ENCODE assay signal across 24 cellular contexts in genomic region chr13:113621986-113622550, GRCh38. TPM values are rescaled to one million over a fixed set of nuclear protein-coding genes. Genes with fewer than 3 reads are reported as not detected.
"Had no signal": no experiment of that assay in that cellular context is flagged by ENCODE, and none has a peak within 500 bp of the region (broad histone marks: within the 10 kb centered on the region; RNA-seq: fewer than 3 reads in every experiment).

No MANE protein-coding gene starts in this region.

RNA-seq across cellular contexts. Expression of gene ATP4B, which starts 35.9 kb away (rescaled TPM):
- total RNA-seq: activated CD4-positive, alpha-beta memory T cell treated with anti-CD3 and anti-CD28 coated beads for 36 hours; activated CD4-positive, alpha-beta T cell treated with anti-CD3 and anti-CD28 coated beads for 36 hours; activated CD4-positive, alpha-beta T cell treated with anti-CD3 and anti-CD28 coated beads, Interleukin-2, amount 10 ng/mL, durations not matched to agents 24 days and 14 days; activated CD8-positive, alpha-beta memory T cell treated with anti-CD3 and anti-CD28 coated beads for 36 hours; activated CD8-positive, alpha-beta memory T cell treated with anti-CD3 and anti-CD28 coated beads, Interleukin-2, amount 10 ng/mL, durations not matched to agents 7 days and 5 days; activated CD8-positive, alpha-beta T cell treated with anti-CD3 and anti-CD28 coated beads, Interleukin-2, amount 10 ng/mL, durations not matched to agents 7 days and 5 days; activated naive CD4-positive, alpha-beta T cell treated with anti-CD3 and anti-CD28 coated beads for 36 hours; activated naive CD8-positive, alpha-beta T cell treated with anti-CD3 and anti-CD28 coated beads, Interleukin-2, amount 10 ng/mL, durations not matched to agents 7 days and 5 days; activated T-helper 1 cell treated with anti-CD3 and anti-CD28 coated beads, Interleukin-12 subunit alpha, Interleukin-12 subunit beta, Interleukin-2, Interleukin-4 antibody, amounts not matched to agents 30 ng/mL and 10 ng/mL and 1 ng/mL, durations not matched to agents 14 hours and 24 hours and 36 hours; activated T-helper 2 cell treated with anti-CD3 and anti-CD28 coated beads, Interferon-gamma antibody, Interleukin-2, Interleukin-4, amounts not matched to agents 10 μg/mL and 5 μg/mL and 100 μg/mL, durations not matched to agents 14 hours and 24 hours and 36 hours; body of pancreas; breast epithelium; cardiac muscle cell; colonic mucosa; dermis microvascular lymphatic vessel endothelial cell; endothelial cell of umbilical vein; esophagus squamous epithelium; fibroblast of lung; fibroblast of villous mesenchyme; gastroesophageal sphincter; T-helper 1 cell treated with Interleukin-12 subunit alpha and Interleukin-12 subunit beta and Interleukin-4 antibody, amounts not matched to agents 30 ng/mL and 1 ng/mL, for 36 hours had no signal
- polyA plus RNA-seq: fibroblast of lung had no signal

RNA-seq across cellular contexts. Expression of gene GRK1, which starts 45.0 kb away (rescaled TPM):
- total RNA-seq: activated CD4-positive, alpha-beta memory T cell treated with anti-CD3 and anti-CD28 coated beads for 36 hours; activated CD8-positive, alpha-beta memory T cell treated with anti-CD3 and anti-CD28 coated beads, Interleukin-2, amount 10 ng/mL, durations not matched to agents 7 days and 5 days; activated naive CD8-positive, alpha-beta T cell treated with anti-CD3 and anti-CD28 coated beads, Interleukin-2, amount 10 ng/mL, durations not matched to agents 7 days and 5 days; activated T-helper 1 cell treated with anti-CD3 and anti-CD28 coated beads, Interleukin-12 subunit alpha, Interleukin-12 subunit beta, Interleukin-2, Interleukin-4 antibody, amounts not matched to agents 30 ng/mL and 10 ng/mL and 1 ng/mL, durations not matched to agents 14 hours and 24 hours and 36 hours; body of pancreas; breast epithelium; dermis microvascular lymphatic vessel endothelial cell; endothelial cell of umbilical vein; esophagus squamous epithelium; fibroblast of villous mesenchyme; glomerular endothelial cell had no signal
- polyA plus RNA-seq: adipose tissue, endothelial cell of umbilical vein, esophagus, fibroblast of lung had no signal
